In genomic region chr3:192885374-192885773, GRCh38 we compare ENCODE assay signal across 18 cellular contexts. TPM values are rescaled to one million over a fixed set of nuclear protein-coding genes. Genes with fewer than 3 reads are reported as not detected.
DNase-seq lines count a peak whose midpoint lies in the region; TF ChIP-seq lines count a peak whose summit lies in the region.
"Had no signal": no experiment of that assay in that cellular context is flagged by ENCODE, and none has a peak within 500 bp of the region (broad histone marks: within the 10 kb centered on the region; RNA-seq: fewer than 3 reads in every experiment).

No MANE protein-coding gene starts in this region.

- no peaks in the 10 kb centered on the region for H3K27me3 ChIP-seq in ACC112 (ENCODE audit: insufficient read depth, low read length)
- no peaks in the 10 kb centered on the region for H3K27me3 ChIP-seq in H9 (ENCODE audit: insufficient read depth, low read length)
- no peaks in the 10 kb centered on the region for H3K27me3 ChIP-seq in HAP-1 (ENCODE audit: low read depth)

- H3K4me3 ChIP-seq in ACC112 (ENCODE audit: low read depth, low read length) (no peak overlapping the region), HAP-1 (no peak overlapping the region)

- H4K8ac ChIP-seq in H9 (replicated peaks; ENCODE audit: insufficient read length, low read depth, low read length) = no peak overlapping the region

- H3K27ac Mint-ChIP-seq in H9 = peak overlapping the region; percentile 68 to 82 (median 73); a peak in 3 of 7 replicates
- peak overlapping the region; percentile 40 for H3K27ac Mint-ChIP-seq in activated T-helper 1 cell treated with anti-CD3 and anti-CD28 coated beads, Interleukin-12 subunit alpha, Interleukin-12 subunit beta, Interleukin-2, Interleukin-4 antibody, amounts not matched to agents 30 ng/mL and 10 ng/mL and 1 ng/mL, durations not matched to agents 14 hours and 24 hours and 36 hours
- H3K27ac Mint-ChIP-seq in mesothelial cell of epicardium = peak overlapping the region; percentile 89
- H3K27ac Mint-ChIP-seq: activated B cell treated with CpG ODN at 0.5 μM for 24 hours; CD8-positive, alpha-beta T cell had no signal

- H2BK12ac ChIP-seq in H9 (ENCODE audit: insufficient read length, low read depth, low read length) = no peak overlapping the region

- no peak overlapping the region for H2BK15ac ChIP-seq in H9 (ENCODE audit: low read depth, low read length)

- no peak overlapping the region for H2BK5ac ChIP-seq in H9 (ENCODE audit: insufficient read length, low read length)

- no peak overlapping the region for H3K18ac ChIP-seq in H9 (ENCODE audit: insufficient read length, low read depth, low read length)

- DNase-seq in H9 (no peak), mesothelial cell of epicardium (ENCODE audit: low spot score in 2 of 2, unreplicated experiment in 2 of 2) (no peak), HAP-1 (ENCODE audit: low spot score in 2 of 2) (no peak), NOMO-1 (lab: John Stamatoyannopoulos, UW; ENCODE audit: unreplicated experiment in 2 of 2) (no peak), GOT3 (lab: John Stamatoyannopoulos, UW) (no peak)
- no peak for DNase-seq in activated T-helper 1 cell treated with anti-CD3 and anti-CD28 coated beads, Interleukin-12 subunit alpha, Interleukin-12 subunit beta, Interleukin-2, Interleukin-4 antibody, amounts not matched to agents 30 ng/mL and 10 ng/mL and 1 ng/mL, durations not matched to agents 14 hours and 24 hours and 36 hours (ENCODE audit: low spot score)
- no peak for DNase-seq in stimulated activated naive CD4-positive, alpha-beta T cell (lab: John Stamatoyannopoulos, UW)
- DNase-seq: activated B cell treated with CpG ODN at 0.5 μM for 24 hours; activated naive CD8-positive, alpha-beta T cell treated with anti-CD3 and anti-CD28 coated beads, Interleukin-2, amount 50 U/mL, for 24 hours; CD8-positive, alpha-beta T cell; DMS79; head of caudate nucleus; left ventricle myocardium superior; NCI-H1417; NCI-H524; T-helper 9 cell had no signal

- H3K4me1 ChIP-seq in ACC112 (ENCODE audit: control insufficient read depth, insufficient read depth, low read length, unreplicated experiment) (peaks cover 65% of the 10 kb centered on the region), H9 (ENCODE audit: insufficient read depth, low read length) (peaks cover 6% of the 10 kb centered on the region), HAP-1 (peaks cover 30% of the 10 kb centered on the region)

- no peaks in the 10 kb centered on the region; a peak in 1 of 5 replicates for H3K9me3 Mint-ChIP-seq in H9
- no peaks in the 10 kb centered on the region for H3K9me3 Mint-ChIP-seq in activated T-helper 1 cell treated with anti-CD3 and anti-CD28 coated beads, Interleukin-12 subunit alpha, Interleukin-12 subunit beta, Interleukin-2, Interleukin-4 antibody, amounts not matched to agents 30 ng/mL and 10 ng/mL and 1 ng/mL, durations not matched to agents 14 hours and 24 hours and 36 hours
- H3K9me3 Mint-ChIP-seq in mesothelial cell of epicardium = no peaks in the 10 kb centered on the region
- H3K9me3 Mint-ChIP-seq: activated B cell treated with CpG ODN at 0.5 μM for 24 hours; activated naive CD8-positive, alpha-beta T cell treated with anti-CD3 and anti-CD28 coated beads, Interleukin-2, amount 50 U/mL, for 24 hours; brain; CD8-positive, alpha-beta T cell had no signal

- in situ Hi-C loops in HAP-1 (cut with MboI; ENCODE audit: low sequenced_read_pairs) = no loop called here

- TF ChIP-seq CTCF in H9 (conservative IDR thresholded peaks at IDR 0.05) (no peak), mesothelial cell of epicardium (IDR thresholded peaks at IDR 0.05; ENCODE audit: unreplicated experiment) (no peak)

- H3T11ph ChIP-seq in H9 (ENCODE audit: low read length) = no peak overlapping the region

- no peaks in the 10 kb centered on the region for H4K20me1 ChIP-seq in H9 (ENCODE audit: control insufficient read depth, insufficient read depth, insufficient read length)

- no peaks in the 10 kb centered on the region for H3K27me3 Mint-ChIP-seq in H9 (ENCODE audit: low read depth)
- peaks cover 2% of the 10 kb centered on the region for H3K27me3 Mint-ChIP-seq in activated T-helper 1 cell treated with anti-CD3 and anti-CD28 coated beads, Interleukin-12 subunit alpha, Interleukin-12 subunit beta, Interleukin-2, Interleukin-4 antibody, amounts not matched to agents 30 ng/mL and 10 ng/mL and 1 ng/mL, durations not matched to agents 14 hours and 24 hours and 36 hours (ENCODE audit: insufficient read depth)
- H3K27me3 Mint-ChIP-seq in mesothelial cell of epicardium (ENCODE audit: low read depth) = no peaks in the 10 kb centered on the region
- H3K27me3 Mint-ChIP-seq: brain had no signal

- H3K4me3 Mint-ChIP-seq in H9 = no peak overlapping the region
- peak overlapping the region; percentile 19 for H3K4me3 Mint-ChIP-seq in activated T-helper 1 cell treated with anti-CD3 and anti-CD28 coated beads, Interleukin-12 subunit alpha, Interleukin-12 subunit beta, Interleukin-2, Interleukin-4 antibody, amounts not matched to agents 30 ng/mL and 10 ng/mL and 1 ng/mL, durations not matched to agents 14 hours and 24 hours and 36 hours
- no peak overlapping the region for H3K4me3 Mint-ChIP-seq in mesothelial cell of epicardium
- H3K4me3 Mint-ChIP-seq: activated B cell treated with CpG ODN at 0.5 μM for 24 hours; activated naive CD8-positive, alpha-beta T cell treated with anti-CD3 and anti-CD28 coated beads, Interleukin-2, amount 50 U/mL, for 24 hours; brain; CD8-positive, alpha-beta T cell had no signal

- H2AFZ ChIP-seq in ACC112 (ENCODE audit: low read length, unreplicated experiment) = no peak overlapping the region
- H2AFZ ChIP-seq in H9 (ENCODE audit: low read length) = no peak overlapping the region

- peaks cover 43 to 46% of the 10 kb centered on the region in 2 experiments for H3K4me1 Mint-ChIP-seq in H9
- H3K4me1 Mint-ChIP-seq in activated T-helper 1 cell treated with anti-CD3 and anti-CD28 coated beads, Interleukin-12 subunit alpha, Interleukin-12 subunit beta, Interleukin-2, Interleukin-4 antibody, amounts not matched to agents 30 ng/mL and 10 ng/mL and 1 ng/mL, durations not matched to agents 14 hours and 24 hours and 36 hours (ENCODE audit: low read depth) = peaks cover 71% of the 10 kb centered on the region
- peaks cover 69% of the 10 kb centered on the region for H3K4me1 Mint-ChIP-seq in mesothelial cell of epicardium
- H3K4me1 Mint-ChIP-seq: activated B cell treated with CpG ODN at 0.5 μM for 24 hours had no signal

- peaks cover 3% of the 10 kb centered on the region for H3K79me1 ChIP-seq in H9 (ENCODE audit: insufficient read depth, low read depth, low read length, poor library complexity, severe bottlenecking)

- no peak overlapping the region for H3K56ac ChIP-seq in H9 (ENCODE audit: insufficient read length, low read depth, low read length)

- no peaks in the 10 kb centered on the region for H3K9me3 ChIP-seq in H9 (ENCODE audit: control insufficient read depth, low read depth, low read length)
- no peaks in the 10 kb centered on the region for H3K9me3 ChIP-seq in HAP-1

- H3K36me3 ChIP-seq in ACC112 (ENCODE audit: insufficient read depth, low read length) = no peaks in the 10 kb centered on the region
- no peaks in the 10 kb centered on the region for H3K36me3 ChIP-seq in HAP-1 (replicated peaks)

- H3K36me3 Mint-ChIP-seq in H9 (ENCODE audit: insufficient read depth in 1 of 3, low read depth in 3 of 3) (no peaks in the 10 kb centered on the region; a peak in 1 of 7 replicates), mesothelial cell of epicardium (no peaks in the 10 kb centered on the region)
- peaks cover 12% of the 10 kb centered on the region for H3K36me3 Mint-ChIP-seq in activated T-helper 1 cell treated with anti-CD3 and anti-CD28 coated beads, Interleukin-12 subunit alpha, Interleukin-12 subunit beta, Interleukin-2, Interleukin-4 antibody, amounts not matched to agents 30 ng/mL and 10 ng/mL and 1 ng/mL, durations not matched to agents 14 hours and 24 hours and 36 hours (ENCODE audit: low read depth)
- H3K36me3 Mint-ChIP-seq: CD8-positive, alpha-beta T cell had no signal

- H3K79me2 ChIP-seq in ACC112 (ENCODE audit: control insufficient read depth, insufficient read depth, low read length, unreplicated experiment) (no peaks in the 10 kb centered on the region), H9 (ENCODE audit: insufficient read depth, low read length) (peaks cover 14% of the 10 kb centered on the region; the same call in 1 of the 2 replicates)

- H2BK120ac ChIP-seq in H9 (ENCODE audit: low read depth, low read length, poor library complexity, severe bottlenecking) = no peak overlapping the region

- intact Hi-C loops in activated T-helper 1 cell treated with anti-CD3 and anti-CD28 coated beads, Interleukin-12 subunit alpha, Interleukin-12 subunit beta, Interleukin-2, Interleukin-4 antibody, amounts not matched to agents 30 ng/mL and 10 ng/mL and 1 ng/mL, durations not matched to agents 14 hours and 24 hours and 36 hours (cut with micrococcal nuclease) = no loop called here

- H4K91ac ChIP-seq in H9 (ENCODE audit: insufficient read length, low read depth, low read length) = no peak overlapping the region

- peak overlapping the region; percentile 28; the same call in 1 of the 2 replicates for H3K27ac ChIP-seq in ACC112 (ENCODE audit: low read depth, low read length)
- H3K27ac ChIP-seq in H9 (ENCODE audit: insufficient read length, low read depth, low read length) = no peak overlapping the region

- no CpG with 5 or more reads among the region's 3 CpGs for WGBS in H9 (ENCODE audit: extremely low coverage, insufficient read length, low lambda C conversion rate)

- no peak overlapping the region for H3K4me2 ChIP-seq in H9 (ENCODE audit: insufficient read depth, insufficient read length, low read length)

- H3K23ac ChIP-seq in H9 (ENCODE audit: insufficient read length, low read depth, low read length) = no peak overlapping the region

- H3K14ac ChIP-seq in H9 (ENCODE audit: insufficient read depth, low read length) = no peak overlapping the region

- H2AK5ac ChIP-seq in H9 (ENCODE audit: insufficient read length, low read length) = no peak overlapping the region

- peak overlapping the region; percentile 13 for H3K9ac ChIP-seq in H9 (ENCODE audit: extremely low read depth, insufficient read length, low read length)

- no peak overlapping the region for H2BK20ac ChIP-seq in H9 (ENCODE audit: low read depth, low read length, poor library complexity, severe bottlenecking)

- no peak overlapping the region for H4K5ac ChIP-seq in H9 (ENCODE audit: insufficient read length, low read depth, low read length)

- no peak overlapping the region for H3K4ac ChIP-seq in H9 (ENCODE audit: low read depth, low read length)

- H3K23me2 ChIP-seq in H9 (ENCODE audit: insufficient read length, low read depth, low read length, poor library complexity, severe bottlenecking) = no peaks in the 10 kb centered on the region

RNA-seq across cellular contexts. Expression of gene MB21D2, which starts 32.3 kb away (rescaled TPM):
- total RNA-seq in H9 (2021) = 19.1 and 20.8 TPM in 2 replicates
- total RNA-seq in activated T-helper 1 cell treated with anti-CD3 and anti-CD28 coated beads, Interleukin-12 subunit alpha, Interleukin-12 subunit beta, Interleukin-2, Interleukin-4 antibody, amounts not matched to agents 30 ng/mL and 10 ng/mL and 1 ng/mL, durations not matched to agents 14 hours and 24 hours and 36 hours = 17.0 and 18.0 TPM in 2 replicates
- total RNA-seq in mesothelial cell of epicardium = 8.5 to 9.4 TPM (median 9.1 TPM) in 3 replicates
